ENCODE assay signal across 1 cellular context in genomic region chr12:109878247-109878625, GRCh38.
TF ChIP-seq lines count a peak whose summit lies in the region.

No MANE protein-coding gene starts in this region.

TF ChIP-seq in IMR-90, 13 proteins besides CTCF, POLR2A, EP300 and RAD21 (continued from another document):
- TF ChIP-seq, protein P1, sequence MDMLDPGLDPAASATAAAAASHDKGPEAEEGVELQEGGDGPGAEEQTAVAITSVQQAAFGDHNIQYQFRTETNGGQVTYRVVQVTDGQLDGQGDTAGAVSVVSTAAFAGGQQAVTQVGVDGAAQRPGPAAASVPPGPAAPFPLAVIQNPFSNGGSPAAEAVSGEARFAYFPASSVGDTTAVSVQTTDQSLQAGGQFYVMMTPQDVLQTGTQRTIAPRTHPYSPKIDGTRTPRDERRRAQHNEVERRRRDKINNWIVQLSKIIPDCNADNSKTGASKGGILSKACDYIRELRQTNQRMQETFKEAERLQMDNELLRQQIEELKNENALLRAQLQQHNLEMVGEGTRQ (IDR thresholded peaks at IDR 0.05; ENCODE audit: low read depth, low read length), result no peak
- TF ChIP-seq MAFK (IDR thresholded peaks at IDR 0.05; ENCODE audit: low read depth, low read length), result no peak
- TF ChIP-seq, protein P2, sequence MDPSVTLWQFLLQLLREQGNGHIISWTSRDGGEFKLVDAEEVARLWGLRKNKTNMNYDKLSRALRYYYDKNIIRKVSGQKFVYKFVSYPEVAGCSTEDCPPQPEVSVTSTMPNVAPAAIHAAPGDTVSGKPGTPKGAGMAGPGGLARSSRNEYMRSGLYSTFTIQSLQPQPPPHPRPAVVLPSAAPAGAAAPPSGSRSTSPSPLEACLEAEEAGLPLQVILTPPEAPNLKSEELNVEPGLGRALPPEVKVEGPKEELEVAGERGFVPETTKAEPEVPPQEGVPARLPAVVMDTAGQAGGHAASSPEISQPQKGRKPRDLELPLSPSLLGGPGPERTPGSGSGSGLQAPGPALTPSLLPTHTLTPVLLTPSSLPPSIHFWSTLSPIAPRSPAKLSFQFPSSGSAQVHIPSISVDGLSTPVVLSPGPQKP (IDR thresholded peaks at IDR 0.05; ENCODE audit: borderline replicate concordance, low read depth, low read length), result no peak
- TF ChIP-seq BHLHE40 (IDR thresholded peaks at IDR 0.05; ENCODE audit: low read depth, low read length), result no peak
